In genomic region chr11:93034640-93035039, GRCh38 we compare ENCODE assay signal across 17 cellular contexts.
DNase-seq lines count a peak whose midpoint lies in the region; ATAC-seq and TF ChIP-seq lines count a peak whose summit lies in the region.
"Had no signal": no experiment of that assay in that cellular context is flagged by ENCODE, and none has a peak within 500 bp of the region (broad histone marks: within the 10 kb centered on the region; RNA-seq: fewer than 3 reads in every experiment).

No MANE protein-coding gene starts in this region.

- H3K9me3 Mint-ChIP-seq in brain = peaks cover 0 to 8% (median 2%) of the 10 kb centered on the region in 5 experiments
- H3K9me3 Mint-ChIP-seq: CD8-positive, alpha-beta T cell; HFFc6 had no signal

- peak; percentile 54 for DNase-seq in NCI-H69 (lab: John Stamatoyannopoulos, UW)
- DNase-seq: Caco-2; CD4-positive, CD25-positive, alpha-beta regulatory T cell; CD8-positive, alpha-beta T cell; DMS153; GF-D8; GOT3; HFFc6 had no signal

- H3K9ac ChIP-seq in liver (ENCODE audit: low read depth in 1 of 2, low read length in 2 of 2) = no peak overlapping the region
- H3K9ac ChIP-seq: BLaER1 had no signal

- no peak overlapping the region for H3K4me3 Mint-ChIP-seq in brain
- H3K4me3 Mint-ChIP-seq: B cell; CD4-positive, CD25-positive, alpha-beta regulatory T cell; CD8-positive, alpha-beta T cell; HFFc6 had no signal

- no peaks in the 10 kb centered on the region for H3K36me3 ChIP-seq in liver (ENCODE audit: control insufficient read depth in 4 of 4, insufficient read depth in 3 of 4, low read depth in 1 of 4, low read length in 3 of 4)
- H3K36me3 ChIP-seq: BLaER1, HAP-1 had no signal

- peaks cover 2 to 26% (median 22%) of the 10 kb centered on the region in 4 donors for H3K4me1 ChIP-seq in liver (ENCODE audit: control insufficient read depth in 4 of 4, insufficient read depth in 4 of 4, low read length in 3 of 4)
- H3K4me1 ChIP-seq: Caco-2, HAP-1 had no signal

- peaks cover 31% of the 10 kb centered on the region for H3K4me1 Mint-ChIP-seq in brain
- H3K4me1 Mint-ChIP-seq: B cell; CD4-positive, CD25-positive, alpha-beta regulatory T cell had no signal

- H3K27me3 ChIP-seq in liver (ENCODE audit: control insufficient read depth in 4 of 4, insufficient read depth in 4 of 4, low read length in 3 of 4) = no peaks in the 10 kb centered on the region
- H3K27me3 ChIP-seq: BLaER1 had no signal

- WGBS in liver = 25% methylated on average over 1 of the region's 1 CpG

- H3K27me3 Mint-ChIP-seq in brain = no peaks in the 10 kb centered on the region
- H3K27me3 Mint-ChIP-seq: B cell had no signal

- ATAC-seq in GM18870 (IDR thresholded peaks at IDR 0.05; ENCODE audit: unreplicated experiment) = no peak
- ATAC-seq in GM18498 (IDR thresholded peaks at IDR 0.05; ENCODE audit: unreplicated experiment) = no peak
- no peak for ATAC-seq in GM19452 (IDR thresholded peaks at IDR 0.05; ENCODE audit: unreplicated experiment)
- ATAC-seq: CD8-positive, alpha-beta T cell had no signal

- H3K27ac Mint-ChIP-seq in brain = peak overlapping the region in 3 of 5 experiments; percentile 52 to 78 (median 66)
- H3K27ac Mint-ChIP-seq: B cell; CD4-positive, CD25-positive, alpha-beta regulatory T cell; CD8-positive, alpha-beta T cell; HFFc6 had no signal

- peak in 1 of 2 donors; percentile 19 for TF ChIP-seq RAD21 in liver (IDR thresholded peaks at IDR 0.05)

- peak overlapping the region; percentile 71 to 80 for H3K27ac ChIP-seq in liver (ENCODE audit: low read depth in 1 of 2, low read length in 2 of 2)
- H3K27ac ChIP-seq: BLaER1, C4-2B had no signal

- H3K9me3 ChIP-seq in liver (ENCODE audit: control insufficient read depth in 4 of 4, low read length in 3 of 4) = no peaks in the 10 kb centered on the region
- H3K9me3 ChIP-seq: BLaER1, Caco-2, HAP-1 had no signal

- no peak overlapping the region for H3K4me3 ChIP-seq in liver (ENCODE audit: low read depth in 1 of 3, low read length in 3 of 3)
- H3K4me3 ChIP-seq: BLaER1, HAP-1 had no signal

- H3K36me3 Mint-ChIP-seq in brain = no peaks in the 10 kb centered on the region
- H3K36me3 Mint-ChIP-seq: CD4-positive, CD25-positive, alpha-beta regulatory T cell; CD8-positive, alpha-beta T cell had no signal

- TF ChIP-seq CTCF in brain (conservative IDR thresholded peaks at IDR 0.05) (no peak), liver (IDR thresholded peaks at IDR 0.05; ENCODE audit: low read depth, low read length, missing input control) (no peak)

TF ChIP-seq in liver, 16 proteins besides CTCF, POLR2A, EP300 and RAD21:
- TF ChIP-seq JUND (IDR thresholded peaks at IDR 0.05) = no peak
- no peak for TF ChIP-seq ZBTB33 (IDR thresholded peaks at IDR 0.05)
- peak in 1 of 2 donors; percentile 57 for TF ChIP-seq EGR1 (IDR thresholded peaks at IDR 0.05; ENCODE audit: low read depth in 2 of 2)
- TF ChIP-seq NR2F2 (IDR thresholded peaks at IDR 0.05) = no peak
- TF ChIP-seq SP1 (IDR thresholded peaks at IDR 0.05) = no peak
- no peak for TF ChIP-seq FOXA2 (IDR thresholded peaks at IDR 0.05)
- TF ChIP-seq MAX (IDR thresholded peaks at IDR 0.05) = no peak
- peak; percentile 66 for TF ChIP-seq ATF3 (IDR thresholded peaks at IDR 0.05)
- no peak for TF ChIP-seq REST (IDR thresholded peaks at IDR 0.05)
- TF ChIP-seq TAF1 (conservative IDR thresholded peaks at IDR 0.05) = peak; percentile 16
- peak; percentile 33 for TF ChIP-seq YY1 (IDR thresholded peaks at IDR 0.05)
- TF ChIP-seq HNF4G (IDR thresholded peaks at IDR 0.05) = no peak
- TF ChIP-seq GABPA (IDR thresholded peaks at IDR 0.05 in 1 of 2, conservative IDR thresholded peaks at IDR 0.05 in 1 of 2) = no peak
- TF ChIP-seq RXRA (IDR thresholded peaks at IDR 0.05) = peak in 1 of 2 donors; percentile 58
- no peak for TF ChIP-seq FOXA1 (IDR thresholded peaks at IDR 0.05)
- no peak for TF ChIP-seq HNF4A (conservative IDR thresholded peaks at IDR 0.05)
